1 cellular context compared by ENCODE assay signal in the genomic region with DNA sequence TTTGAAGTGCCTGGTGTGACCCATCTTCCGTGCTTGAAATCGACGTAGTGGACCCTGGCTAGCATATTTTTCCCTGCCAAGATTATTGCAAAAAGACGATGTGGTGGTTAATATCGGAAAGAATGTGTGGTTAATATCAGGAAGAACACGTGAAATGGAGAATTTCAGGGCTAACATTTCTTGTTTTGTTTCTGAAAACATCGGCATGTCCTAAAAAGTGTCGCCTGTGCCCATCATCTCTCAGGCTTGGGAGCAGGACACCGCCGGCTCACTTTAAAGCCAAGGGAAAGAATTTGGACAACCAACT.
A peak's percentile ranks its signal among the peaks of the same experiment; 100 is the strongest.
TF ChIP-seq lines count a peak whose summit lies in the region.

No MANE protein-coding gene starts in this region.

TF ChIP-seq in GM12878, 131 proteins besides CTCF, POLR2A, EP300 and RAD21:
- TF ChIP-seq HDGF (IDR thresholded peaks at IDR 0.05) (0 out of 2 replicates have a peak, but pooled peaks have one; percentile 2), ZZZ3 (IDR thresholded peaks at IDR 0.05; ENCODE audit: control insufficient read depth, insufficient read length, low read depth) (no peak), CREM (IDR thresholded peaks at IDR 0.05; ENCODE audit: low read depth) (0 out of 2 replicates have a peak, but pooled peaks have one; percentile 18)
- TF ChIP-seq, protein P1, sequence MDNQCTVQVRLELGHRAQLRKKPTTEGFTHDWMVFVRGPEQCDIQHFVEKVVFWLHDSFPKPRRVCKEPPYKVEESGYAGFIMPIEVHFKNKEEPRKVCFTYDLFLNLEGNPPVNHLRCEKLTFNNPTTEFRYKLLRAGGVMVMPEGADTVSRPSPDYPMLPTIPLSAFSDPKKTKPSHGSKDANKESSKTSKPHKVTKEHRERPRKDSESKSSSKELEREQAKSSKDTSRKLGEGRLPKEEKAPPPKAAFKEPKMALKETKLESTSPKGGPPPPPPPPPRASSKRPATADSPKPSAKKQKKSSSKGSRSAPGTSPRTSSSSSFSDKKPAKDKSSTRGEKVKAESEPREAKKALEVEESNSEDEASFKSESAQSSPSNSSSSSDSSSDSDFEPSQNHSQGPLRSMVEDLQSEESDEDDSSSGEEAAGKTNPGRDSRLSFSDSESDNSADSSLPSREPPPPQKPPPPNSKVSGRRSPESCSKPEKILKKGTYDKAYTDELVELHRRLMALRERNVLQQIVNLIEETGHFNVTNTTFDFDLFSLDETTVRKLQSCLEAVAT (IDR thresholded peaks at IDR 0.05) = 0 out of 2 replicates have a peak, but pooled peaks have one; percentile 58
